ENCODE assay signal across 24 cellular contexts in genomic region chr9:65409471-65409980, GRCh38.
DNase-seq lines count a peak whose midpoint lies in the region; ATAC-seq, FAIRE-seq and TF ChIP-seq lines count a peak whose summit lies in the region.
"Had no signal": no experiment of that assay in that cellular context is flagged by ENCODE, and none has a peak within 500 bp of the region (broad histone marks: within the 10 kb centered on the region; RNA-seq: fewer than 3 reads in every experiment).

No MANE protein-coding gene starts in this region.

- H3K9ac ChIP-seq in kidney (ENCODE audit: low read length in 2 of 2): no peak overlapping the region
- H3K9ac ChIP-seq: BLaER1 treated with 17β-estradiol and CSF1 and Interleukin-3, amounts not matched to agents 10 nM and 100 nM had no signal

- no peak overlapping the region for H3K4me3 Mint-ChIP-seq in CD14-positive monocyte
- no peak overlapping the region for H3K4me3 Mint-ChIP-seq in T-helper 2 cell treated with Interferon-gamma antibody and Interleukin-4, amounts not matched to agents 5 μg/mL and 100 μg/mL, for 36 hours
- H3K4me3 Mint-ChIP-seq: CD4-positive, alpha-beta memory T cell; HFFc6 had no signal

- no peaks in the 10 kb centered on the region for H3K36me3 ChIP-seq in kidney (ENCODE audit: control insufficient read depth in 1 of 2, insufficient read depth in 2 of 2, low read length in 2 of 2)
- H3K36me3 ChIP-seq: BE2C; BLaER1 treated with 17β-estradiol and CSF1 and Interleukin-3, amounts not matched to agents 10 nM and 100 nM; HAP-1 had no signal

- ATAC-seq in HG02885 (IDR thresholded peaks at IDR 0.05; ENCODE audit: poor library complexity, unreplicated experiment): no peak
- no peak for ATAC-seq in HG03025 (IDR thresholded peaks at IDR 0.05; ENCODE audit: low FRiP score, unreplicated experiment)
- ATAC-seq: A549 had no signal

- peak; percentile 33 for DNase-seq in CD14-positive monocyte (ENCODE audit: low spot score)
- peak; percentile 55 for DNase-seq in kidney
- peak; percentile 56 for DNase-seq in posterior vena cava (ENCODE audit: low spot score)
- no peak for DNase-seq in T-helper 2 cell treated with Interferon-gamma antibody and Interleukin-4, amounts not matched to agents 5 μg/mL and 100 μg/mL, for 36 hours (ENCODE audit: low spot score)
- DNase-seq: 8988T, ACHN, AML-193, BE2C, Calu3, COR-L47, DMS53, DMS79 treated with DMSO at 0.1 percent for 48 hours, GF-D8, GOT3, HFFc6 had no signal

- H3K4me1 Mint-ChIP-seq in CD14-positive monocyte: no peaks in the 10 kb centered on the region
- no peaks in the 10 kb centered on the region for H3K4me1 Mint-ChIP-seq in T-helper 2 cell treated with Interferon-gamma antibody and Interleukin-4, amounts not matched to agents 5 μg/mL and 100 μg/mL, for 36 hours (ENCODE audit: low read depth)
- H3K4me1 Mint-ChIP-seq: CD4-positive, alpha-beta memory T cell had no signal

- H3K4me3 ChIP-seq in kidney (ENCODE audit: low read length in 2 of 2): no peak overlapping the region
- H3K4me3 ChIP-seq: A549; BLaER1 treated with 17β-estradiol and CSF1 and Interleukin-3, amounts not matched to agents 10 nM and 100 nM; HAP-1 had no signal

- TF ChIP-seq CTCF in CD14-positive monocyte (IDR thresholded peaks at IDR 0.05): no peak
- TF ChIP-seq CTCF in kidney (IDR thresholded peaks at IDR 0.05; ENCODE audit: borderline replicate concordance, extremely low read depth, insufficient read depth): no peak

- peaks cover 0 to 2% (median 0%) of the 10 kb centered on the region in 3 donors for H3K27me3 Mint-ChIP-seq in CD14-positive monocyte (ENCODE audit: low read depth in 3 of 3)
- no peaks in the 10 kb centered on the region for H3K27me3 Mint-ChIP-seq in T-helper 2 cell treated with Interferon-gamma antibody and Interleukin-4, amounts not matched to agents 5 μg/mL and 100 μg/mL, for 36 hours (ENCODE audit: low read depth)
- H3K27me3 Mint-ChIP-seq: CD4-positive, alpha-beta memory T cell had no signal

- no peak overlapping the region for H3K27ac Mint-ChIP-seq in CD14-positive monocyte
- no peak overlapping the region for H3K27ac Mint-ChIP-seq in T-helper 2 cell treated with Interferon-gamma antibody and Interleukin-4, amounts not matched to agents 5 μg/mL and 100 μg/mL, for 36 hours
- H3K27ac Mint-ChIP-seq: CD4-positive, alpha-beta memory T cell; HFFc6 had no signal

- intact Hi-C loops in CD14-positive monocyte (cut with micrococcal nuclease): no loop called here
- intact Hi-C loops in kidney (cut with DNase I): no loop called here
- intact Hi-C loops in posterior vena cava (cut with DNase I): no loop called here

- FAIRE-seq in kidney (lab: Jason Lieb, UNC): no peak
- FAIRE-seq: A549, GM12891, GM18507, H54 had no signal

- H3K4me1 ChIP-seq in kidney (ENCODE audit: control insufficient read depth in 1 of 2, insufficient read depth in 1 of 2, low read depth in 1 of 2, low read length in 2 of 2): no peaks in the 10 kb centered on the region
- H3K4me1 ChIP-seq: A549; BE2C; BLaER1 treated with 17β-estradiol and CSF1 and Interleukin-3, amounts not matched to agents 10 nM and 100 nM; HAP-1 had no signal

- H3K9me3 ChIP-seq in kidney (ENCODE audit: control insufficient read depth in 1 of 2, low read length in 2 of 2): no peaks in the 10 kb centered on the region
- H3K9me3 ChIP-seq: A549; BE2C; BLaER1 treated with 17β-estradiol and CSF1 and Interleukin-3, amounts not matched to agents 10 nM and 100 nM; HAP-1 had no signal

- no peak overlapping the region for H3K27ac ChIP-seq in kidney (ENCODE audit: low read depth in 2 of 2, low read length in 2 of 2)
- H3K27ac ChIP-seq: A549; BLaER1 treated with 17β-estradiol and CSF1 and Interleukin-3, amounts not matched to agents 10 nM and 100 nM had no signal

- peaks cover 47 to 83% (median 66%) of the 10 kb centered on the region in 7 donors for H3K9me3 Mint-ChIP-seq in CD14-positive monocyte
- H3K9me3 Mint-ChIP-seq in T-helper 2 cell treated with Interferon-gamma antibody and Interleukin-4, amounts not matched to agents 5 μg/mL and 100 μg/mL, for 36 hours: peaks cover 32% of the 10 kb centered on the region

- no peaks in the 10 kb centered on the region for H3K36me3 Mint-ChIP-seq in CD14-positive monocyte
- H3K36me3 Mint-ChIP-seq in T-helper 2 cell treated with Interferon-gamma antibody and Interleukin-4, amounts not matched to agents 5 μg/mL and 100 μg/mL, for 36 hours (ENCODE audit: low read depth): peaks cover 5% of the 10 kb centered on the region
